ENCODE assay signal across 8 cellular contexts in the genomic region with DNA sequence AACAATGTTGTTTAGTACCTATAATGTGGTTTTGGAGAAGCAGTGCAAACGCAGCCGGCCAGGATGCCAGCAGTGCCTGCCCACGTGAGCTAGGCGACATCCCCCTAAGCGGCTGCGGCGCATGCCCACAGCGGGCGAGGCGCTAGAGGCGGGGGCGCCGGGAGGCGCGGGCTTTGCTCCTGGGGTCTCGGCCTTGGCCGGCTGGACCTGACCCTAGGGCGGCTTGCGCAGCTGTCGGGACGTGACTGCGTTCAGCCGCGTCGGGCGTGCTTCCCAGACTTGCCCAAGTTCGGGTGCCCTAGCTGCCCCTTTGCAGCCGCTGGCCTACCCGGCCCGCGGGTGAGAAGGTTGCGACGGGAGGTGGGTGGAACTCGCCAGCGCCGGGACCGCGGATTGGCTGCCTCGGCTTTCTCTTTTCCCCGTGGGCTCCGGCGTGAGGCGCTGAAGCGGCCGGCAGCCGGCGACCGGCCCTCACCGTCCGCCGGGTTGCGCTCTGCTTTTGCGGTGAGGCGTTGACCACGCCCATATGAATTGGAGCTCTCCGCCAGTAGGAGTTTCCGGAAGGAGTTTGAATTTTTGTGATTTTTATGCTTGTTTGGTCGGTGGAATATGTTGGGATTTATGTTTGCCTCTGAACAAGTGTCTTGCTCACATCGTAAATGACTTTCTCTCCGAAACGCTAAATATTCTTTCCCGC. TPM values are rescaled to one million over a fixed set of nuclear protein-coding genes. Genes with fewer than 3 reads are reported as not detected.
DNase-seq lines count a peak whose midpoint lies in the region; ATAC-seq and TF ChIP-seq lines count a peak whose summit lies in the region.

TMEM19 (plus strand) TSS at position 122 of the 697 bp plus-strand sequence. CDS start 599 bp downstream, outside the sequence.

- peak within 1 kb of the TSS; percentile 93 for H3K27ac Mint-ChIP-seq in progenitor cell of endocrine pancreas

- TF ChIP-seq CTCF in GM13976 (IDR thresholded peaks at IDR 0.05; ENCODE audit: borderline replicate concordance, control extremely low read depth, extremely low read depth, insufficient read depth, missing control alignments) (peak; percentile 53), progenitor cell of endocrine pancreas (IDR thresholded peaks at IDR 0.05; ENCODE audit: unreplicated experiment) (peak; percentile 29)

- H3K4me3 Mint-ChIP-seq in progenitor cell of endocrine pancreas (ENCODE audit: low read depth): peak within 1 kb of the TSS; percentile 89

- H3K9me3 Mint-ChIP-seq in progenitor cell of endocrine pancreas (ENCODE audit: low read depth): no peaks in the 10 kb centered on the region

- no peaks in the 10 kb centered on the region for H3K27me3 Mint-ChIP-seq in progenitor cell of endocrine pancreas

- peak; percentile 93 for ATAC-seq in HG02840 (IDR thresholded peaks at IDR 0.05; ENCODE audit: low FRiP score, unreplicated experiment)
- ATAC-seq in left cardiac atrium: peak; percentile 99

- intact Hi-C loops in left cardiac atrium (cut with DNase I): loop anchor here in 1 of 2 donors (1.0 kb wide), 1 partner anchor 23 kb away; the partner anchor contains the start of gene ZFC3H1

- peaks cover 11% of the 10 kb centered on the region for H3K4me1 Mint-ChIP-seq in progenitor cell of endocrine pancreas (ENCODE audit: low read depth)

- DNase-seq in GM13976 (ENCODE audit: low spot score): peak; percentile 88
- peak; percentile 74 for DNase-seq in NCI-H1436 (lab: John Stamatoyannopoulos, UW)
- peak; percentile 61 to 91 (median 76) for DNase-seq in T-helper 1 cell
- DNase-seq in amniotic epithelial cell (ENCODE audit: low read depth): peak; percentile 88
- DNase-seq in left cardiac atrium: peak; percentile 94
- DNase-seq in progenitor cell of endocrine pancreas (ENCODE audit: low spot score, unreplicated experiment): peak; percentile 79
- DNase-seq in ureter (ENCODE audit: low spot score): peak; percentile 91

- in situ Hi-C loops in GM13976 (cut with MboI; ENCODE audit: low sequenced_read_pairs, unreplicated experiment): no loop called here

- H3K36me3 Mint-ChIP-seq in progenitor cell of endocrine pancreas (ENCODE audit: insufficient read depth): no peaks in the 10 kb centered on the region

RNA-seq across cellular contexts. Expression of gene TMEM19, which starts in this region (rescaled TPM):
- total RNA-seq in left cardiac atrium (10 to 100 TPM; 25.8 to 28.8 TPM), progenitor cell of endocrine pancreas (19.4 and 24.8 TPM in 2 replicates), ureter (39.3 TPM)

Comparison
In these comparisons a context has a peak if more than half of its experiments do, and no peak if none do; other contexts are left out.
1. Peak in every context shown above with its lines: DNase-seq and ATAC-seq.